In genomic region chr1:160954158-160955104, GRCh38 we compare ENCODE assay signal across 8 cellular contexts. TPM values are rescaled to one million over a fixed set of nuclear protein-coding genes. Genes with fewer than 3 reads are reported as not detected.
DNase-seq lines count a peak whose midpoint lies in the region; ATAC-seq lines count a peak whose summit lies in the region.

Gene ITLN2, minus strand, starts transcription at chr1:160954809. Its CDS starts 68 bp downstream, at chr1:160954741.

- DNase-seq in GM04504 (ENCODE audit: low read depth) (peak; percentile 6), SHP77 (lab: John Stamatoyannopoulos, UW) (peak; percentile 41 to 73), islet precursor cell (peak; percentile 86)
- peak in 1 of 2 donors; percentile 58 for DNase-seq in activated naive CD4-positive, alpha-beta T cell treated with anti-CD3 and anti-CD28 coated beads, Interleukin-2, amount 50 U/mL, for 72 hours (ENCODE audit: low spot score in 2 of 2)
- DNase-seq in stimulated activated CD8-positive, alpha-beta memory T cell treated with anti-CD3 and anti-CD28 coated beads, Interleukin-4, amount 100 ng/mL, for 24 hours (ENCODE audit: low read depth), result peak; percentile 15

- peak; percentile 61 for ATAC-seq in HG03108 (IDR thresholded peaks at IDR 0.05; ENCODE audit: unreplicated experiment)
- peak; percentile 70 to 76 for ATAC-seq in activated naive CD4-positive, alpha-beta T cell treated with anti-CD3 and anti-CD28 coated beads, Interleukin-2, amount 50 U/mL, for 72 hours
- ATAC-seq in GM18498 (IDR thresholded peaks at IDR 0.05; ENCODE audit: unreplicated experiment), result no peak
- no peak for ATAC-seq in GM21529 (IDR thresholded peaks at IDR 0.05; ENCODE audit: unreplicated experiment)

- no peaks in the 10 kb centered on the region for H3K9me3 Mint-ChIP-seq in activated naive CD4-positive, alpha-beta T cell treated with anti-CD3 and anti-CD28 coated beads, Interleukin-2, amount 50 U/mL, for 72 hours

- H3K27ac Mint-ChIP-seq in activated naive CD4-positive, alpha-beta T cell treated with anti-CD3 and anti-CD28 coated beads, Interleukin-2, amount 50 U/mL, for 72 hours, result peak within 1 kb of the TSS in 1 of 2 donors; percentile 27

- H3K36me3 Mint-ChIP-seq in activated naive CD4-positive, alpha-beta T cell treated with anti-CD3 and anti-CD28 coated beads, Interleukin-2, amount 50 U/mL, for 72 hours, result no peaks in the 10 kb centered on the region

RNA-seq across cellular contexts. Expression of gene ITLN2, which starts in this region (rescaled TPM):
- not detected for total RNA-seq in activated naive CD4-positive, alpha-beta T cell treated with anti-CD3 and anti-CD28 coated beads, Interleukin-2, amount 50 U/mL, for 72 hours

Comparison
In these comparisons a context has a peak if more than half of its experiments do, and no peak if none do; other contexts are left out.
1. Peak in ATAC-seq in activated naive CD4-positive, alpha-beta T cell treated with anti-CD3 and anti-CD28 coated beads, Interleukin-2, amount 50 U/mL, for 72 hours; RNA of the gene not detected or under 1 TPM.